In the genomic region with DNA sequence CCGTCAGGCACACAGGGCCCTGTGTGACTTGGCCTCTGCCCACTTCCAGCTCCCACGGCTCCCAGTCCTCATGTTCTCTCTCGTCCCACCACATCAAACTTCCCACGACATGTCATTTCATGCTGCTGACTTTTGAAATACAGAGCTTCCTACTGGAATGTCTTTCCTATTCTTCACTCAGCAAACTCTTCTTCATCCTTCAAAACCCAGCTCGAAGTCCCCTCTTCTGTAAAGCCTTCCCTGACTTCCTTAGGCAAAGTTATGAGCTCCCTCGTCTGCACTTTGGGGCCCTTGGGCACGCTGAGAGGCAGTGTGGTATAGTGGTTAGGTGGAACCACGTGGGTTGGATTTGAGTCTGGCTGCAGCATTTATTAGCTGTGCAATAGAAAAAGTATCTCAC, we compare ENCODE assay signal across 31 cellular contexts.
"Had no signal": no experiment of that assay in that cellular context is flagged by ENCODE, and none has a peak within 500 bp of the region (broad histone marks: within the 10 kb centered on the region; RNA-seq: fewer than 3 reads in every experiment).

No MANE protein-coding gene starts in this region.

- H3K27ac ChIP-seq: neural progenitor cell, neutrophil, ovary, parathyroid adenoma, psoas muscle, right lobe of liver, sigmoid colon, suprapubic skin, testis, tibial artery, transverse colon, upper lobe of right lung, uterus had no signal

- H3K4me1 Mint-ChIP-seq: natural killer cell; stimulated activated naive CD8-positive, alpha-beta T cell treated with anti-CD3 and anti-CD28 coated beads, Interleukin-15, amount 100 ng/mL, for 72 hours had no signal

- FAIRE-seq: small intestine had no signal

- H3K4me3 Mint-ChIP-seq: naive thymus-derived CD4-positive, alpha-beta T cell; natural killer cell; nephron; neural progenitor cell; stimulated activated memory B cell treated with anti-CD40 and anti-IgM and Interleukin-4, amounts not matched to agents 10 μg/mL and 1 μg/mL and 100 μg/mL, for 72 hours; stimulated activated naive CD8-positive, alpha-beta T cell treated with anti-CD3 and anti-CD28 coated beads, Interleukin-15, amount 100 ng/mL, for 72 hours; type B pancreatic cell had no signal

- H3K27me3 ChIP-seq: neural progenitor cell, ovary, testis had no signal

- H3K4me2 ChIP-seq: neural progenitor cell had no signal

- H3K9me3 ChIP-seq: neutrophil, ovary, psoas muscle, right lobe of liver, sigmoid colon, suprapubic skin, testis, tibial artery, transverse colon, upper lobe of right lung, uterus had no signal

- H3K79me2 ChIP-seq: parathyroid adenoma had no signal

- DNase-seq: naive thymus-derived CD4-positive, alpha-beta T cell; natural killer cell; nucleus accumbens; ovary; psoas muscle; right cardiac atrium; right lobe of liver; sigmoid colon; small intestine; stimulated activated CD4-positive, alpha-beta T cell treated with anti-CD3 and anti-CD28 coated beads, Interleukin-15, amount 100 ng/mL, for 24 hours; stimulated activated CD4-positive, alpha-beta T cell treated with anti-CD3 and anti-CD28 coated beads, Interleukin-2, amount 100 ng/mL, for 24 hours; stimulated activated CD4-positive, alpha-beta T cell treated with anti-CD3 and anti-CD28 coated beads, Interleukin-2, amount 100 ng/mL, for 48 hours; stimulated activated CD4-positive, alpha-beta T cell treated with anti-CD3 and anti-CD28 coated beads, Interleukin-4, amount 100 ng/mL, for 4 hours; stimulated activated CD8-positive, alpha-beta memory T cell treated with anti-CD3 and anti-CD28 coated beads, Interleukin-4, amount 100 ng/mL, for 48 hours; stimulated activated naive CD4-positive, alpha-beta T cell; stimulated activated naive CD8-positive, alpha-beta T cell treated with anti-CD3 and anti-CD28 coated beads, Interleukin-15, amount 100 ng/mL, for 72 hours; stimulated activated naive CD8-positive, alpha-beta T cell treated with anti-CD3 and anti-CD28 coated beads, Interleukin-15, Interleukin-2, amounts not matched to agents 100 U/mL and 50 U/mL, for 24 hours; substantia nigra; testis; tibial artery; transverse colon; upper lobe of right lung; uterus had no signal

- ATAC-seq: naive thymus-derived CD4-positive, alpha-beta T cell; natural killer cell; psoas muscle; right cardiac atrium; right lobe of liver; stimulated activated memory B cell treated with anti-CD40 and anti-IgM and Interleukin-4, amounts not matched to agents 10 μg/mL and 1 μg/mL and 100 μg/mL, for 72 hours; stimulated activated naive CD8-positive, alpha-beta T cell treated with anti-CD3 and anti-CD28 coated beads, Interleukin-15, amount 100 ng/mL, for 72 hours; upper lobe of right lung had no signal

- H3K9me3 Mint-ChIP-seq: natural killer cell; nephron; neural progenitor cell; stimulated activated memory B cell treated with anti-CD40 and anti-IgM and Interleukin-4, amounts not matched to agents 10 μg/mL and 1 μg/mL and 100 μg/mL, for 72 hours; stimulated activated naive CD8-positive, alpha-beta T cell treated with anti-CD3 and anti-CD28 coated beads, Interleukin-15, amount 100 ng/mL, for 72 hours; type B pancreatic cell had no signal

- H3K36me3 Mint-ChIP-seq: naive thymus-derived CD4-positive, alpha-beta T cell; natural killer cell; neural progenitor cell; stimulated activated memory B cell treated with anti-CD40 and anti-IgM and Interleukin-4, amounts not matched to agents 10 μg/mL and 1 μg/mL and 100 μg/mL, for 72 hours; type B pancreatic cell had no signal

- H2AFZ ChIP-seq: neural progenitor cell, parathyroid adenoma had no signal

- H3K4me1 ChIP-seq: neural progenitor cell, parathyroid adenoma, psoas muscle, right lobe of liver, sigmoid colon, suprapubic skin, testis, tibial artery, transverse colon, upper lobe of right lung, uterus had no signal

- H3K4me3 ChIP-seq: neural progenitor cell, ovary, psoas muscle, right lobe of liver, sigmoid colon, suprapubic skin, testis, tibial artery, transverse colon, upper lobe of right lung, uterus had no signal

- H3K36me3 ChIP-seq: neural progenitor cell, neutrophil, ovary, right lobe of liver, sigmoid colon, suprapubic skin, tibial artery, transverse colon, upper lobe of right lung, uterus had no signal

- H3K27ac Mint-ChIP-seq: naive thymus-derived CD4-positive, alpha-beta T cell; natural killer cell; nephron; neural progenitor cell; progenitor cell of endocrine pancreas; stimulated activated memory B cell treated with anti-CD40 and anti-IgM and Interleukin-4, amounts not matched to agents 10 μg/mL and 1 μg/mL and 100 μg/mL, for 72 hours; type B pancreatic cell had no signal

- H3K9ac ChIP-seq: neural progenitor cell, parathyroid adenoma had no signal
